Comparison of ENCODE assay signal across 1 cellular context in genomic region chr6:136594671-136595070, GRCh38.
TF ChIP-seq lines count a peak whose summit lies in the region.

No MANE protein-coding gene starts in this region.

TF ChIP-seq in HepG2, 621 proteins besides CTCF, POLR2A, EP300 and RAD21:
- TF ChIP-seq SP140L (CRISPR knock-in tag; IDR thresholded peaks at IDR 0.05; ENCODE audit: borderline replicate concordance) (no peak), REPIN1 (CRISPR knock-in tag; IDR thresholded peaks at IDR 0.05; ENCODE audit: borderline replicate concordance, low read depth) (no peak), CENPBD1 (CRISPR knock-in tag; IDR thresholded peaks at IDR 0.05; ENCODE audit: borderline replicate concordance, low read depth) (no peak), ELF3 (CRISPR knock-in tag; IDR thresholded peaks at IDR 0.05) (no peak), PHF20 (CRISPR knock-in tag; IDR thresholded peaks at IDR 0.05) (no peak), NFYB (CRISPR knock-in tag; IDR thresholded peaks at IDR 0.05) (no peak), CEBPB (IDR thresholded peaks at IDR 0.05; ENCODE audit: borderline replicate concordance, low read depth, low read length) (no peak), JARID2 (CRISPR knock-in tag; IDR thresholded peaks at IDR 0.05; ENCODE audit: insufficient replicate concordance) (no peak)
- TF ChIP-seq, protein P1, sequence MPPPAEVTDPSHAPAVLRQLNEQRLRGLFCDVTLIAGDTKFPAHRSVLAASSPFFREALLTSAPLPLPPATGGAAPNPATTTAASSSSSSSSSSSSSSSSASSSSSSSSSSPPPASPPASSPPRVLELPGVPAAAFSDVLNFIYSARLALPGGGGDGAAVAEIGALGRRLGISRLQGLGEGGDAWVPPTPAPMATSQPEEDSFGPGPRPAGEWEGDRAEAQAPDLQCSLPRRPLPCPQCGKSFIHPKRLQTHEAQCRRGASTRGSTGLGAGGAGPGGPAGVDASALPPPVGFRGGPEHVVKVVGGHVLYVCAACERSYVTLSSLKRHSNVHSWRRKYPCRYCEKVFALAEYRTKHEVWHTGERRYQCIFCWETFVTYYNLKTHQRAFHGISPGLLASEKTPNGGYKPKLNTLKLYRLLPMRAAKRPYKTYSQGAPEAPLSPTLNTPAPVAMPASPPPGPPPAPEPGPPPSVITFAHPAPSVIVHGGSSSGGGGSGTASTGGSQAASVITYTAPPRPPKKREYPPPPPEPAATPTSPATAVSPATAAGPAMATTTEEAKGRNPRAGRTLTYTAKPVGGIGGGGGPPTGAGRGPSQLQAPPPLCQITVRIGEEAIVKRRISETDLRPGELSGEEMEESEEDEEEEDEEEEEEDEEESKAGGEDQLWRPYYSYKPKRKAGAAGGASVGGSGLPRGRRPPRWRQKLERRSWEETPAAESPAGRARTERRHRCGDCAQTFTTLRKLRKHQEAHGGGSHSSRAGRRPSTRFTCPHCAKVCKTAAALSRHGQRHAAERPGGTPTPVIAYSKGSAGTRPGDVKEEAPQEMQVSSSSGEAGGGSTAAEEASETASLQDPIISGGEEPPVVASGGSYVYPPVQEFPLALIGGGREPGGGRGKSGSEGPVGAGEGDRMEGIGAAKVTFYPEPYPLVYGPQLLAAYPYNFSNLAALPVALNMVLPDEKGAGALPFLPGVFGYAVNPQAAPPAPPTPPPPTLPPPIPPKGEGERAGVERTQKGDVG (CRISPR knock-in tag; IDR thresholded peaks at IDR 0.05; ENCODE audit: borderline replicate concordance), result no peak
